Comparison of ENCODE assay signal across 17 cellular contexts in genomic region chr1:239276051-239276450, GRCh38.
"Had no signal": no experiment of that assay in that cellular context is flagged by ENCODE, and none has a peak within 500 bp of the region (broad histone marks: within the 10 kb centered on the region; RNA-seq: fewer than 3 reads in every experiment).

No MANE protein-coding gene starts in this region.

- DNase-seq: effector memory CD8-positive, alpha-beta T cell; esophagus squamous epithelium; foreskin keratinocyte; immature natural killer cell; left lung; lower lobe of right lung; natural killer cell; posterior cingulate gyrus; spleen; stimulated activated CD4-positive, alpha-beta T cell treated with anti-CD3 and anti-CD28 coated beads, Interleukin-15, amount 100 ng/mL, for 24 hours; stimulated activated CD4-positive, alpha-beta T cell treated with anti-CD3 and anti-CD28 coated beads, Interleukin-1b, Interleukin-23, amount 100 ng/mL, for 48 hours; stimulated activated CD4-positive, alpha-beta T cell treated with anti-CD3 and anti-CD28 coated beads, Interleukin-4, amount 100 ng/mL, for 24 hours; tibial artery; upper lobe of left lung; uterus had no signal

- ATAC-seq: effector memory CD8-positive, alpha-beta T cell; foreskin keratinocyte; left lung; lower lobe of right lung; natural killer cell; sciatic nerve; stimulated activated memory B cell treated with anti-CD40 and anti-IgM and Interleukin-4, amounts not matched to agents 10 μg/mL and 1 μg/mL and 100 μg/mL, for 72 hours had no signal
